Comparison of ENCODE assay signal across 12 cellular contexts in the genomic region with DNA sequence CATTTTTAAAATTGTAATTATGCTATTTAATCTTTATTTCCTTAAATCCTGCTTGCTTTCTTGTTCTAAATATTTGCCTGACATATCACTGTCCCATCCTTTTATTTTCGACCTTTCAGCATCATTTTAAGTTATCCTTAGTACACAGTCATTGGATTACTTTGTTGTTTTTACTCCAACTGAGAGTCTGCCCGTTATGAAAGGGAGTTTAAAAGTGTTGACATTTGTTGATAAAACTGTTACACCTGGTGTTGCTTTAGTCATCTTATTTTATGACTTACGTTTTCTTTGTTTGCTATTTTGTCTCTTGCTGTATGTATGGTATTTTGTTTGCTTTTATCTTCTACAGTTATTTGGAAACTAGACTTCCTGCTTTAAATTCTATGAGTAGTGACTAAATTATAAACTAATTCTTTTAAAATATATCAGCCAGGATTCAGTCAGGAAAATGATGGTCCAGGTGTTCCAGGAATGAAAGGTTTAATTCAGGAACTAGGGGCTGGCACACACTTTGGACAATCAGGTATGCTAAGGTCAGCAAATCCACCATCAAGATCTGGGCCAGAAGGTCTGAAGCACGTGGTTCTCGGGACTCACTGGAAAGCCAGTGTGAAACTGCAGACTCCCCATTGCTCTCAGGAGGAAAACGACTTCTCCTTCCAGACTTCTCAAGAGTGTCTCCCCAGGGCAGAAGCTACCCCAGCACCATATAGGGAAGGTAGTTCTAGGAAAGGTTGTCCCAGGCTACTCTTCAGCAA.
DNase-seq lines count a peak whose midpoint lies in the region; ATAC-seq and TF ChIP-seq lines count a peak whose summit lies in the region.
"Had no signal": no experiment of that assay in that cellular context is flagged by ENCODE, and none has a peak within 500 bp of the region (broad histone marks: within the 10 kb centered on the region; RNA-seq: fewer than 3 reads in every experiment).

No MANE protein-coding gene starts in this region.

- H3K27ac Mint-ChIP-seq in MCF 10A (ENCODE audit: low read depth, unreplicated experiment), result no peak overlapping the region
- H3K27ac Mint-ChIP-seq in neural crest cell (ENCODE audit: unreplicated experiment), result peak overlapping the region; percentile 75
- H3K27ac Mint-ChIP-seq: CD14-positive monocyte had no signal

- 75% methylated on average over 6 of the region's 6 CpGs for WGBS in mammary epithelial cell (ENCODE audit: low coverage, missing lambda C conversion rate)

- in situ Hi-C loops in mammary epithelial cell (cut with MboI; ENCODE audit: low sequenced_read_pairs in 2 of 2), result no loop called here

- no peak overlapping the region for H3K4me2 ChIP-seq in mammary epithelial cell (ENCODE audit: insufficient read depth, low read depth, low read length)

- H3K79me2 ChIP-seq in mammary epithelial cell (ENCODE audit: insufficient read depth, low read length), result no peaks in the 10 kb centered on the region

- H3K27ac ChIP-seq in mammary epithelial cell (ENCODE audit: insufficient read depth, low read depth, low read length) (no peak overlapping the region), VCaP (peak overlapping the region; percentile 66)

- TF ChIP-seq CTCF in mammary epithelial cell (conservative IDR thresholded peaks at IDR 0.05 in 1 of 2, IDR thresholded peaks at IDR 0.05 in 1 of 2; ENCODE audit: extremely low read depth in 1 of 2, insufficient read depth in 1 of 2, low read depth in 1 of 2, low read length in 2 of 2) (no peak), MCF 10A (IDR thresholded peaks at IDR 0.05; ENCODE audit: unreplicated experiment) (no peak), VCaP (conservative IDR thresholded peaks at IDR 0.05) (no peak), neural crest cell (conservative IDR thresholded peaks at IDR 0.05) (no peak)

- H3K4me1 ChIP-seq in mammary epithelial cell (ENCODE audit: insufficient read depth, low read length), result peaks cover 36% of the 10 kb centered on the region

- no peak overlapping the region for H3K9ac ChIP-seq in mammary epithelial cell (ENCODE audit: insufficient read depth, low read length)

- no peaks in the 10 kb centered on the region for H3K9me3 ChIP-seq in mammary epithelial cell (replicated peaks; ENCODE audit: insufficient read depth, low read length)

- H3K9me3 Mint-ChIP-seq in MCF 10A (ENCODE audit: unreplicated experiment) (no peaks in the 10 kb centered on the region), neural crest cell (peaks cover 15% of the 10 kb centered on the region)

- ATAC-seq in GM18861 (IDR thresholded peaks at IDR 0.05; ENCODE audit: unreplicated experiment) (no peak), HG03571 (IDR thresholded peaks at IDR 0.05; ENCODE audit: unreplicated experiment) (no peak)

- dilution Hi-C loops in mammary epithelial cell (cut with HindIII; ENCODE audit: low sequenced_read_pairs), result no loop called here

- intact Hi-C loops in mammary epithelial cell (cut with micrococcal nuclease) (no loop called here), MCF 10A (cut with micrococcal nuclease) (no loop called here)

- H3K27me3 Mint-ChIP-seq in MCF 10A (ENCODE audit: insufficient read depth, unreplicated experiment), result no peaks in the 10 kb centered on the region
- no peaks in the 10 kb centered on the region for H3K27me3 Mint-ChIP-seq in neural crest cell (ENCODE audit: low read depth)

- CTCF ChIA-PET in mammary epithelial cell (lab: Charles Lee; ENCODE audit: low non-redundant PET), result no interaction called here
- CTCF ChIA-PET in MCF 10A (lab: Yijun Ruan, JAX), result no interaction called here

- H3K4me1 Mint-ChIP-seq in MCF 10A (ENCODE audit: insufficient read depth, unreplicated experiment) (peaks cover 22% of the 10 kb centered on the region), neural crest cell (peaks cover 22% of the 10 kb centered on the region)
- H3K4me1 Mint-ChIP-seq: CD14-positive monocyte had no signal

- BruUV-seq in mammary epithelial cell (replicated peaks; lab: Mats Ljungman, UMichigan) (no TSS peak), MCF 10A (replicated peaks; lab: Mats Ljungman, UMichigan) (no TSS peak)

- H3K4me3 ChIP-seq in mammary epithelial cell (replicated peaks in 1 of 3; ENCODE audit: insufficient read depth in 1 of 3, low read depth in 2 of 3, low read length in 3 of 3), result no peak overlapping the region

- no peak for DNase-seq in mammary epithelial cell
- no peak for DNase-seq in MCF 10A (ENCODE audit: unreplicated experiment)
- peak; percentile 24 for DNase-seq in NCI-H2081 treated with DMSO at 0.1 percent for 48 hours (lab: John Stamatoyannopoulos, UW)
- no peak for DNase-seq in neural crest cell (ENCODE audit: low read depth, low spot score)
- DNase-seq in NCI-H2227 (lab: John Stamatoyannopoulos, UW; ENCODE audit: unreplicated experiment), result no peak
- DNase-seq: NCI-H1694, NCI-H526 treated with DMSO at 0.1 percent for 48 hours, T-helper 2 cell had no signal

- H2AFZ ChIP-seq in mammary epithelial cell (ENCODE audit: low read depth, low read length), result peak overlapping the region; percentile 54

- no peaks in the 10 kb centered on the region for H3K36me3 ChIP-seq in mammary epithelial cell (ENCODE audit: insufficient read depth, low read length)

- no peaks in the 10 kb centered on the region for H4K20me1 ChIP-seq in mammary epithelial cell (ENCODE audit: insufficient read depth, low read length)

- POLR2A ChIA-PET in MCF 10A (lab: Yijun Ruan, JAX), result no interaction called here

- no peak overlapping the region for H3K4me3 Mint-ChIP-seq in MCF 10A (ENCODE audit: unreplicated experiment)
- no peak overlapping the region for H3K4me3 Mint-ChIP-seq in neural crest cell
- H3K4me3 Mint-ChIP-seq: CD14-positive monocyte had no signal

- no peaks in the 10 kb centered on the region for H3K36me3 Mint-ChIP-seq in MCF 10A (ENCODE audit: insufficient read depth, unreplicated experiment)
- H3K36me3 Mint-ChIP-seq in neural crest cell (ENCODE audit: low read depth), result peaks cover 4% of the 10 kb centered on the region
- H3K36me3 Mint-ChIP-seq: CD14-positive monocyte had no signal

- no peaks in the 10 kb centered on the region for H3K27me3 ChIP-seq in mammary epithelial cell (ENCODE audit: insufficient read depth, low read length)
